In the genomic region with DNA sequence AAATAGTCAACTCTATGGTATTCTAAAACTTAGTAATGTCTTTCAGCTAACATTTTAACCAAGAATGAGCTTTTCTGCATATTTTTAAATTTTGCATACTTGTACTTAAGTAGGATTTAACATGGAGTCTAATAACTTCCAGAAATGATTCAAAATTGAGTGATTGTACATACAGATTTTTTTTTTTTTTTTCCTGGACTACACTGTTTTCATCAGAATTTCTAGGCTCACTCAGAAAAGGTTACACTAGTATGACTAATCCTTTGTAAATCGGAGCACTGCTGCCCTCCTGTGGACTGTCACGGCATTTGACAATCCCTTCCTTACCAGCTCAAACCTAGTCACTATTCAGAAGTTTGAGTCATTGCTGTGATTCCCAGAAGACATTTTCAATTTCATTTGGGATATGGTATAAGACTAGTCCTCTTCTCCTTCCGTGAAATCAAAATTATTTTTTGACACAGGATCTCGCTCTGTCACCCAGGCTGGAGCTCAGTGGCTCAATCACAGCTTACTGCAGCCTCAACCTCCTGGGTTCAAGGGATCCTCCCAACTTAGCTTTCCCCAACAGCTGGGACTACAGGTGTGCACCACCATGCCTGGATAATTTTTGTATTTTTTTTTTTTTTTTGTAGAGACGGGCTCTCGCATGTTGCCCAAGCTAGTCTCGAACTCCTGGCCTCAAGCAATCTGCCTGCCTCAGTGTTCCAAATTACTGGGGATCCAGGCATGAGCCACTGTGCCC, we compare ENCODE assay signal across 8 cellular contexts. TPM values are rescaled to one million over a fixed set of nuclear protein-coding genes. Genes with fewer than 3 reads are reported as not detected.
A peak's percentile ranks its signal among the peaks of the same experiment; 100 is the strongest.
DNase-seq lines count a peak whose midpoint lies in the region; ATAC-seq, FAIRE-seq and TF ChIP-seq lines count a peak whose summit lies in the region.

No MANE protein-coding gene starts in this region.

- peaks cover 3% of the 10 kb centered on the region for H3K36me3 Mint-ChIP-seq in mesothelial cell of epicardium

- no peak overlapping the region for H3K4me3 Mint-ChIP-seq in mesothelial cell of epicardium

- peak; percentile 69 for ATAC-seq in GM19035 (IDR thresholded peaks at IDR 0.05; ENCODE audit: unreplicated experiment)
- peak; percentile 53 for ATAC-seq in HG03469 (IDR thresholded peaks at IDR 0.05; ENCODE audit: unreplicated experiment)

- no peak overlapping the region for H3K4me3 ChIP-seq in AG10803 (ENCODE audit: low read length)

- H3K27ac Mint-ChIP-seq in mesothelial cell of epicardium = peak overlapping the region; percentile 27

- DNase-seq in AG10803 (ENCODE audit: low read depth) (peak; percentile 84), NOMO-1 treated with DMSO at 0.1 percent for 48 hours (lab: John Stamatoyannopoulos, UW; ENCODE audit: unreplicated experiment) (peak; percentile 64), mesothelial cell of epicardium (ENCODE audit: low spot score in 2 of 2, unreplicated experiment in 2 of 2) (peak; percentile 51 to 78)
- peak; percentile 89 for DNase-seq in activated CD8-positive, alpha-beta memory T cell treated with anti-CD3 and anti-CD28 coated beads for 24 hours
- DNase-seq in stimulated activated CD8-positive, alpha-beta memory T cell treated with anti-CD3 and anti-CD28 coated beads, Interleukin-4, amount 100 ng/mL, for 24 hours (ENCODE audit: low read depth) = peak; percentile 70

- peaks cover 26% of the 10 kb centered on the region for H3K4me1 Mint-ChIP-seq in mesothelial cell of epicardium

- no peaks in the 10 kb centered on the region for H3K27me3 Mint-ChIP-seq in mesothelial cell of epicardium (ENCODE audit: low read depth)

- H3K9me3 Mint-ChIP-seq in mesothelial cell of epicardium = no peaks in the 10 kb centered on the region

- FAIRE-seq in endometrium (lab: Jason Lieb, UNC) = peak; percentile 85

- TF ChIP-seq CTCF in AG10803 (conservative IDR thresholded peaks at IDR 0.05; ENCODE audit: low read length) (peak; percentile 84), mesothelial cell of epicardium (IDR thresholded peaks at IDR 0.05; ENCODE audit: unreplicated experiment) (peak; percentile 60)

RNA-seq across cellular contexts. Expression of a gene that starts 45.5 kb away (rescaled TPM):
- total RNA-seq in mesothelial cell of epicardium = 223 to 228 TPM (median 224 TPM) in 3 replicates
